8 cellular contexts compared by ENCODE assay signal in genomic region chr2:210445116-210445707, GRCh38. TPM values are rescaled to one million over a fixed set of nuclear protein-coding genes. Genes with fewer than 3 reads are reported as not detected.
DNase-seq lines count a peak whose midpoint lies in the region; ATAC-seq, FAIRE-seq and TF ChIP-seq lines count a peak whose summit lies in the region.

No MANE protein-coding gene starts in this region.

- H3K4me3 Mint-ChIP-seq in osteocyte (ENCODE audit: unreplicated experiment), result no peak overlapping the region

- ATAC-seq in HG02840 (IDR thresholded peaks at IDR 0.05; ENCODE audit: low FRiP score, unreplicated experiment), result no peak
- ATAC-seq in GM18861 (IDR thresholded peaks at IDR 0.05; ENCODE audit: unreplicated experiment), result no peak

- no peaks in the 10 kb centered on the region for H3K27me3 Mint-ChIP-seq in osteocyte (ENCODE audit: unreplicated experiment)

- FAIRE-seq in H54 (lab: Jason Lieb, UNC), result peak; percentile 84

- peak; percentile 35 for DNase-seq in EH (ENCODE audit: low read depth)
- DNase-seq in H54 (ENCODE audit: insufficient read length, low spot score), result no peak
- DNase-seq in NCI-H446 treated with DMSO at 0.1 percent for 48 hours (lab: John Stamatoyannopoulos, UW), result peak; percentile 3
- peak; percentile 9 to 23 for DNase-seq in dermis microvascular lymphatic vessel endothelial cell (ENCODE audit: low read depth in 2 of 2)
- no peak for DNase-seq in osteocyte (ENCODE audit: extremely low spot score, unreplicated experiment)
- no peak for DNase-seq in NCI-H1436 (lab: John Stamatoyannopoulos, UW)

- no peak overlapping the region for H3K27ac Mint-ChIP-seq in osteocyte (ENCODE audit: unreplicated experiment)

- TF ChIP-seq CTCF in osteocyte (IDR thresholded peaks at IDR 0.05), result peak; percentile 72

- peaks cover 51% of the 10 kb centered on the region for H3K36me3 Mint-ChIP-seq in osteocyte (ENCODE audit: unreplicated experiment)

- no peaks in the 10 kb centered on the region for H3K4me1 Mint-ChIP-seq in osteocyte (ENCODE audit: unreplicated experiment)

- no peak for TF ChIP-seq POLR2A in H54 (IDR thresholded peaks at IDR 0.05; ENCODE audit: low read depth, low read length)

- peaks cover 19% of the 10 kb centered on the region for H3K9me3 Mint-ChIP-seq in osteocyte (ENCODE audit: unreplicated experiment)

RNA-seq across cellular contexts. Expression of gene LANCL1, which starts 31.3 kb away (rescaled TPM):
- total RNA-seq in dermis microvascular lymphatic vessel endothelial cell, result 22.1 and 22.5 TPM in 2 replicates
- 65.2 and 67.3 TPM in 2 replicates for total RNA-seq in osteocyte

Comparison
In these comparisons a context has a peak if more than half of its experiments do, and no peak if none do; other contexts are left out.
1. DNase-seq: peak in EH (single experiment), NCI-H446 treated with DMSO at 0.1 percent for 48 hours (single experiment) and dermis microvascular lymphatic vessel endothelial cell (2 of 2); none in H54 (single experiment), osteocyte (single experiment) and NCI-H1436 (single experiment).